1 cellular context compared by ENCODE assay signal in genomic region chr6:154500769-154501171, GRCh38.
TF ChIP-seq lines count a peak whose summit lies in the region.

No MANE protein-coding gene starts in this region.

TF ChIP-seq in HCT116, 20 proteins besides CTCF, POLR2A, EP300 and RAD21 (continued from another document):
- TF ChIP-seq REST (IDR thresholded peaks at IDR 0.05; ENCODE audit: low read depth) (no peak), ELF1 (IDR thresholded peaks at IDR 0.05; ENCODE audit: borderline replicate concordance, low read depth) (no peak)
